ENCODE assay signal across 8 cellular contexts in genomic region chr2:740446-741293, GRCh38.
A peak's percentile ranks its signal among the peaks of the same experiment; 100 is the strongest.
DNase-seq lines count a peak whose midpoint lies in the region; ATAC-seq and TF ChIP-seq lines count a peak whose summit lies in the region.

No MANE protein-coding gene starts in this region.

- DNase-seq in A172 (ENCODE audit: low spot score): peak; percentile 98
- peak; percentile 96 for DNase-seq in NCI-H128 (lab: John Stamatoyannopoulos, UW; ENCODE audit: unreplicated experiment)
- peak; percentile 89 for DNase-seq in coronary artery (ENCODE audit: low spot score)
- DNase-seq in kidney tubule cell (ENCODE audit: low spot score): peak; percentile 96
- peak; percentile 17 to 75 (median 21) for DNase-seq in stimulated activated CD4-positive, alpha-beta T cell treated with anti-CD3 and anti-CD28 coated beads, Interleukin-12 subunit alpha, Interleukin-12 subunit beta, amount 100 ng/mL, for 48 hours (ENCODE audit: low read depth in 2 of 3, low spot score in 1 of 3)

- TF ChIP-seq CTCF in VCaP (conservative IDR thresholded peaks at IDR 0.05) (no peak), coronary artery (IDR thresholded peaks at IDR 0.05) (no peak)

- peak overlapping the region; percentile 69 for H3K27ac ChIP-seq in VCaP
- peak overlapping the region in 1 of 2 donors; percentile 40 for H3K27ac ChIP-seq in coronary artery

- ATAC-seq in GM18909 (IDR thresholded peaks at IDR 0.05; ENCODE audit: poor library complexity, unreplicated experiment): peak; percentile 52
- ATAC-seq in HG02884 (IDR thresholded peaks at IDR 0.05; ENCODE audit: unreplicated experiment): no peak

- peak overlapping the region; percentile 74 for H3K4me3 ChIP-seq in coronary artery

Comparison
In these comparisons a context has a peak if more than half of its experiments do, and no peak if none do; other contexts are left out.
1. DNase-seq: peak in every context shown above with its lines; median percentile 98 in A172; 96 in NCI-H128; 96 in kidney tubule cell; 89 in coronary artery; 21 in stimulated activated CD4-positive, alpha-beta T cell treated with anti-CD3 and anti-CD28 coated beads, Interleukin-12 subunit alpha, Interleukin-12 subunit beta, amount 100 ng/mL, for 48 hours.